1 cellular context compared by ENCODE assay signal in the genomic region with DNA sequence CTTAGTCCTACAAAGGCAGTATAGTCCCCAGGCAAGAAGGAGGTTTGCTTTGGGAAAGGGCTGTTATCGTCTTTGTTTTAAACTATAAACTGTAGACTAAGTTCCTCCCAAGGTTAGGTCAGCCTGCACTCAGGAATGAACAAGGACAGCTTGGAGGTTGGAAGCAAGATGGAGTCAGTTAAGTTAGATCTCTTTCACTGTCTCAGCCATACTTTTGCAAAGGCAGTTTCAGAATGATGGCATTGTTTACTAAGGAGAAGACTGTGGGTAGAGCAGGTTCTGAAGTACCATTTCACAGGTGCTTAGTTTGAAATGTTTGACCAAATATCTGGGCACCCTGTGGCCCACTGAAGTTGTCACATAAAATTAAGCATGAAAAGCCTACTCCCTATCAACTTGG.
TF ChIP-seq lines count a peak whose summit lies in the region.

No MANE protein-coding gene starts in this region.

TF ChIP-seq in K562, 482 proteins besides CTCF, POLR2A, EP300 and RAD21 (continued from another document and continues in another):
- TF ChIP-seq, protein P1, sequence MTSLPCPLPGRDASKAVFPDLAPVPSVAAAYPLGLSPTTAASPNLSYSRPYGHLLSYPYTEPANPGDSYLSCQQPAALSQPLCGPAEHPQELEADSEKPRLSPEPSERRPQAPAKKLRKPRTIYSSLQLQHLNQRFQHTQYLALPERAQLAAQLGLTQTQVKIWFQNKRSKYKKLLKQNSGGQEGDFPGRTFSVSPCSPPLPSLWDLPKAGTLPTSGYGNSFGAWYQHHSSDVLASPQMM (CRISPR knock-in tag; IDR thresholded peaks at IDR 0.05): no peak
- no peak for TF ChIP-seq MTA1 (IDR thresholded peaks at IDR 0.05; ENCODE audit: borderline replicate concordance)
- no peak for TF ChIP-seq SMARCE1 (IDR thresholded peaks at IDR 0.05)
- no peak for TF ChIP-seq SMAD1 (IDR thresholded peaks at IDR 0.05; ENCODE audit: low read depth, low read length, partially characterized antibody)
- peak; percentile 77; the same call in 1 of the 2 replicates for TF ChIP-seq KLF6 (CRISPR knock-in tag; IDR thresholded peaks at IDR 0.05; ENCODE audit: borderline replicate concordance)
- no peak for TF ChIP-seq POU5F1 (IDR thresholded peaks at IDR 0.05; ENCODE audit: borderline replicate concordance, low read depth, low read length, partially characterized antibody)
- no peak for TF ChIP-seq TGIF2 (CRISPR knock-in tag; IDR thresholded peaks at IDR 0.05)
- no peak for TF ChIP-seq ZNF695 (CRISPR knock-in tag; IDR thresholded peaks at IDR 0.05)
- TF ChIP-seq PTRF (tag; IDR thresholded peaks at IDR 0.05): peak; percentile 81; the same call in 1 of the 2 replicates
- no peak for TF ChIP-seq HNRNPUL1 (IDR thresholded peaks at IDR 0.05; ENCODE audit: low read length)
- TF ChIP-seq BCLAF1 (IDR thresholded peaks at IDR 0.05; ENCODE audit: borderline replicate concordance in 1 of 2, control insufficient read depth in 1 of 2, low read depth in 2 of 2, low read length in 1 of 2): no peak
- no peak for TF ChIP-seq ZBTB34 (CRISPR knock-in tag; IDR thresholded peaks at IDR 0.05)
- TF ChIP-seq KDM2B (CRISPR knock-in tag; IDR thresholded peaks at IDR 0.05): no peak
- TF ChIP-seq ZNF239 (CRISPR knock-in tag; IDR thresholded peaks at IDR 0.05): peak; percentile 55
- TF ChIP-seq ZNF77 (CRISPR knock-in tag; IDR thresholded peaks at IDR 0.05): no peak
- TF ChIP-seq MEF2D (tag; conservative IDR thresholded peaks at IDR 0.05; ENCODE audit: low read depth): 0 out of 2 replicates have a peak, but pooled peaks have one; percentile 44
- peak; percentile 53; the same call in 1 of the 2 replicates for TF ChIP-seq MECOM (CRISPR knock-in tag; IDR thresholded peaks at IDR 0.05)
- TF ChIP-seq ZBTB17 (CRISPR knock-in tag; IDR thresholded peaks at IDR 0.05): peak; percentile 34; the same call in 1 of the 2 replicates
- TF ChIP-seq, protein P2, sequence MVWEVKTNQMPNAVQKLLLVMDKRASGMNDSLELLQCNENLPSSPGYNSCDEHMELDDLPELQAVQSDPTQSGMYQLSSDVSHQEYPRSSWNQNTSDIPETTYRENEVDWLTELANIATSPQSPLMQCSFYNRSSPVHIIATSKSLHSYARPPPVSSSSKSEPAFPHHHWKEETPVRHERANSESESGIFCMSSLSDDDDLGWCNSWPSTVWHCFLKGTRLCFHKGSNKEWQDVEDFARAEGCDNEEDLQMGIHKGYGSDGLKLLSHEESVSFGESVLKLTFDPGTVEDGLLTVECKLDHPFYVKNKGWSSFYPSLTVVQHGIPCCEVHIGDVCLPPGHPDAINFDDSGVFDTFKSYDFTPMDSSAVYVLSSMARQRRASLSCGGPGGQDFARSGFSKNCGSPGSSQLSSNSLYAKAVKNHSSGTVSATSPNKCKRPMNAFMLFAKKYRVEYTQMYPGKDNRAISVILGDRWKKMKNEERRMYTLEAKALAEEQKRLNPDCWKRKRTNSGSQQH (CRISPR knock-in tag; IDR thresholded peaks at IDR 0.05): no peak
- TF ChIP-seq CGGBP1 (CRISPR knock-in tag; IDR thresholded peaks at IDR 0.05): no peak
- no peak for TF ChIP-seq TAF15 (IDR thresholded peaks at IDR 0.05; ENCODE audit: low read depth, low read length)
- TF ChIP-seq TCF7L2 (IDR thresholded peaks at IDR 0.05; ENCODE audit: low read depth, low read length): no peak
- TF ChIP-seq ATF1 (CRISPR knock-in tag; IDR thresholded peaks at IDR 0.05): no peak
- 0 out of 2 replicates have a peak, but pooled peaks have one; percentile 18 for TF ChIP-seq ATF1 (tag; IDR thresholded peaks at IDR 0.05)
- TF ChIP-seq NFE2L1 (tag; IDR thresholded peaks at IDR 0.05; ENCODE audit: borderline replicate concordance, low read depth): no peak
- TF ChIP-seq, protein P3, sequence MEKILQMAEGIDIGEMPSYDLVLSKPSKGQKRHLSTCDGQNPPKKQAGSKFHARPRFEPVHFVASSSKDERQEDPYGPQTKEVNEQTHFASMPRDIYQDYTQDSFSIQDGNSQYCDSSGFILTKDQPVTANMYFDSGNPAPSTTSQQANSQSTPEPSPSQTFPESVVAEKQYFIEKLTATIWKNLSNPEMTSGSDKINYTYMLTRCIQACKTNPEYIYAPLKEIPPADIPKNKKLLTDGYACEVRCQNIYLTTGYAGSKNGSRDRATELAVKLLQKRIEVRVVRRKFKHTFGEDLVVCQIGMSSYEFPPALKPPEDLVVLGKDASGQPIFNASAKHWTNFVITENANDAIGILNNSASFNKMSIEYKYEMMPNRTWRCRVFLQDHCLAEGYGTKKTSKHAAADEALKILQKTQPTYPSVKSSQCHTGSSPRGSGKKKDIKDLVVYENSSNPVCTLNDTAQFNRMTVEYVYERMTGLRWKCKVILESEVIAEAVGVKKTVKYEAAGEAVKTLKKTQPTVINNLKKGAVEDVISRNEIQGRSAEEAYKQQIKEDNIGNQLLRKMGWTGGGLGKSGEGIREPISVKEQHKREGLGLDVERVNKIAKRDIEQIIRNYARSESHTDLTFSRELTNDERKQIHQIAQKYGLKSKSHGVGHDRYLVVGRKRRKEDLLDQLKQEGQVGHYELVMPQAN (IDR thresholded peaks at IDR 0.05; ENCODE audit: borderline replicate concordance): no peak
- no peak for TF ChIP-seq ZNF609 (CRISPR knock-in tag; IDR thresholded peaks at IDR 0.05; ENCODE audit: borderline replicate concordance)
- no peak for TF ChIP-seq PHB2 (IDR thresholded peaks at IDR 0.05; ENCODE audit: low read depth)
- no peak for TF ChIP-seq ZNF354B (CRISPR knock-in tag; IDR thresholded peaks at IDR 0.05)
- 0 out of 2 replicates have a peak, but pooled peaks have one; percentile 13 for TF ChIP-seq ZNF41 (CRISPR knock-in tag; conservative IDR thresholded peaks at IDR 0.05)
- TF ChIP-seq, protein P4, sequence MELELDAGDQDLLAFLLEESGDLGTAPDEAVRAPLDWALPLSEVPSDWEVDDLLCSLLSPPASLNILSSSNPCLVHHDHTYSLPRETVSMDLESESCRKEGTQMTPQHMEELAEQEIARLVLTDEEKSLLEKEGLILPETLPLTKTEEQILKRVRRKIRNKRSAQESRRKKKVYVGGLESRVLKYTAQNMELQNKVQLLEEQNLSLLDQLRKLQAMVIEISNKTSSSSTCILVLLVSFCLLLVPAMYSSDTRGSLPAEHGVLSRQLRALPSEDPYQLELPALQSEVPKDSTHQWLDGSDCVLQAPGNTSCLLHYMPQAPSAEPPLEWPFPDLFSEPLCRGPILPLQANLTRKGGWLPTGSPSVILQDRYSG (tag; conservative IDR thresholded peaks at IDR 0.05; ENCODE audit: low read depth): peak; percentile 73; the same call in 1 of the 2 replicates
- peak in 1 of 2 experiments; percentile 73; a peak in 1 of 4 replicates for TF ChIP-seq TEAD1 (CRISPR knock-in tag; IDR thresholded peaks at IDR 0.05)
- peak; percentile 66 for TF ChIP-seq ZNF175 (CRISPR knock-in tag; IDR thresholded peaks at IDR 0.05; ENCODE audit: low read depth)
- no peak for TF ChIP-seq MYC (IDR thresholded peaks at IDR 0.05; ENCODE audit: low read depth, low read length)
- no peak for TF ChIP-seq MYC (CRISPR knock-in tag; IDR thresholded peaks at IDR 0.05; ENCODE audit: borderline replicate concordance, low read depth)
- no peak for TF ChIP-seq NCOA4 (IDR thresholded peaks at IDR 0.05; ENCODE audit: partially characterized antibody)
- TF ChIP-seq TARDBP (IDR thresholded peaks at IDR 0.05): no peak
- TF ChIP-seq ZMIZ1 (IDR thresholded peaks at IDR 0.05; ENCODE audit: low read depth in 2 of 2, low read length in 2 of 2): no peak
- no peak for TF ChIP-seq ZFX (CRISPR knock-in tag; IDR thresholded peaks at IDR 0.05)
- TF ChIP-seq ZNF75A (CRISPR knock-in tag; IDR thresholded peaks at IDR 0.05): no peak
- no peak for TF ChIP-seq NCOA1 (IDR thresholded peaks at IDR 0.05; ENCODE audit: low read depth)
- no peak for TF ChIP-seq ZNF143 (CRISPR knock-in tag; IDR thresholded peaks at IDR 0.05)
